ENCODE assay signal across 22 cellular contexts in the genomic region with DNA sequence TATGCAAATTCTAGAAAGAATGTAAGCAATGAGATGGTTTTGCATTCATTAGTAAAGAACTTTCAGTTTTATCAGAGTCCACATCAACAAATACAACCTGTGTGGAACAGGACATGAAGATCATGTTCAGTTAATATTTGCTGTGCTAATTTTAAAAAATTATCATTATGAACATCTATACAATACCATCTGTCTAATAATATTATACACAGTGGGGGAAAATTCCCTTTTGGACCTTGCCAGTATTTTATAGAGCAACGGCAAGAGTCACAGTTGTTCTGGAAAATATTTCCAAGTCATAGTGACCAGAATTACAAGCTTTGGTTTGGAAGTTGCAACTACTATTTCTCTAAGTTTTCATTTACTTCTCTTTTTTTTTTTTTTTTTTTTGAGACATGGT.
A peak's percentile ranks its signal among the peaks of the same experiment; 100 is the strongest.
DNase-seq lines count a peak whose midpoint lies in the region; ATAC-seq, FAIRE-seq and TF ChIP-seq lines count a peak whose summit lies in the region.
"Had no signal": no experiment of that assay in that cellular context is flagged by ENCODE, and none has a peak within 500 bp of the region (broad histone marks: within the 10 kb centered on the region; RNA-seq: fewer than 3 reads in every experiment).

No MANE protein-coding gene starts in this region.

- peak; percentile 30 for FAIRE-seq in H54 (lab: Jason Lieb, UNC)
- FAIRE-seq: A204.1, D721Med, GM12878, GM19239 had no signal

- TF ChIP-seq POLR2A in breast epithelium (IDR thresholded peaks at IDR 0.05) (no peak), H54 (IDR thresholded peaks at IDR 0.05; ENCODE audit: low read depth, low read length) (no peak), prostate gland (IDR thresholded peaks at IDR 0.05) (no peak)

- 29% methylated on average over 1 of the region's 1 CpG for WGBS in prostate gland

- no peaks in the 10 kb centered on the region for H3K36me3 ChIP-seq in breast epithelium
- no peaks in the 10 kb centered on the region for H3K36me3 ChIP-seq in prostate gland
- H3K36me3 ChIP-seq: BLaER1, HAP-1 had no signal

- intact Hi-C loops in breast epithelium (cut with DNase I; ENCODE audit: low total_unique reads) (no loop called here), prostate gland (cut with DNase I) (no loop called here)

- H3K27ac ChIP-seq in breast epithelium (no peak overlapping the region), VCaP (peak overlapping the region; percentile 90), prostate gland (peak overlapping the region in 1 of 2 donors; percentile 59)
- H3K27ac ChIP-seq: BLaER1 had no signal

- in situ Hi-C loops in T47D (cut with HindIII; ENCODE audit: low pct_unique_long_range_greater_than_20kb, low sequenced_read_pairs) = no loop called here

- H3K27me3 ChIP-seq in breast epithelium (no peaks in the 10 kb centered on the region), prostate gland (replicated peaks; ENCODE audit: insufficient read depth) (no peaks in the 10 kb centered on the region)
- H3K27me3 ChIP-seq: BLaER1 had no signal

- no peak for TF ChIP-seq CTCF in breast epithelium (IDR thresholded peaks at IDR 0.05)
- no peak for TF ChIP-seq CTCF in VCaP (conservative IDR thresholded peaks at IDR 0.05)
- TF ChIP-seq CTCF in prostate gland (IDR thresholded peaks at IDR 0.05) = no peak

- no peak overlapping the region for H3K4me3 ChIP-seq in breast epithelium
- H3K4me3 ChIP-seq in prostate gland = no peak overlapping the region
- H3K4me3 ChIP-seq: BLaER1, GM12878, GM23338, HAP-1 had no signal

- H3K9me3 ChIP-seq in breast epithelium = no peaks in the 10 kb centered on the region
- no peaks in the 10 kb centered on the region for H3K9me3 ChIP-seq in prostate gland
- H3K9me3 ChIP-seq: BLaER1, HAP-1 had no signal

- ATAC-seq in GM21390 (IDR thresholded peaks at IDR 0.05; ENCODE audit: unreplicated experiment) (no peak), HG02852 (IDR thresholded peaks at IDR 0.05; ENCODE audit: unreplicated experiment) (no peak)
- ATAC-seq: GM12878, GM23338 had no signal

- H3K4me1 ChIP-seq in breast epithelium = no peaks in the 10 kb centered on the region
- H3K4me1 ChIP-seq in prostate gland (replicated peaks) = no peaks in the 10 kb centered on the region
- H3K4me1 ChIP-seq: BLaER1, HAP-1 had no signal

- peak; percentile 3 to 10 for DNase-seq in T47D (ENCODE audit: low read depth in 1 of 2, low spot score in 1 of 2)
- DNase-seq in breast epithelium (ENCODE audit: low spot score in 2 of 2) = no peak
- no peak for DNase-seq in H54 (ENCODE audit: insufficient read length, low spot score)
- DNase-seq in prostate gland (ENCODE audit: low spot score) = peak; percentile 14
- no peak for DNase-seq in pons (ENCODE audit: low spot score)
- DNase-seq: CD4-positive, alpha-beta T cell; CD8-positive, alpha-beta memory T cell; DMS 273 treated with DMSO at 0.1 percent for 48 hours; DMS79; EL; GDM1; HFFc6 had no signal

Comparison
In these comparisons a context has a peak if more than half of its experiments do, and no peak if none do; other contexts are left out.
1. DNase-seq: peak in T47D (2 of 2) and prostate gland (single experiment); none in breast epithelium (0 of 2), H54 (single experiment) and pons (single experiment).